20 cellular contexts compared by ENCODE assay signal in genomic region chr18:23144628-23145027, GRCh38. TPM values are rescaled to one million over a fixed set of nuclear protein-coding genes. Genes with fewer than 3 reads are reported as not detected.
DNase-seq lines count a peak whose midpoint lies in the region; ATAC-seq and TF ChIP-seq lines count a peak whose summit lies in the region.
"Had no signal": no experiment of that assay in that cellular context is flagged by ENCODE, and none has a peak within 500 bp of the region (broad histone marks: within the 10 kb centered on the region; RNA-seq: fewer than 3 reads in every experiment).

No MANE protein-coding gene starts in this region.

- peak overlapping the region; percentile 96 for H4K91ac ChIP-seq in mesenchymal stem cell (ENCODE audit: low read length)

- no peak overlapping the region for H4K8ac ChIP-seq in mesenchymal stem cell (ENCODE audit: low read length)

- peaks cover 52% of the 10 kb centered on the region for H3K79me1 ChIP-seq in mesenchymal stem cell (replicated peaks; ENCODE audit: low read length, poor library complexity, severe bottlenecking)

- DNase-seq in T-helper 17 cell (no peak), mesenchymal stem cell (no peak), thoracic aorta (ENCODE audit: low spot score) (no peak), SKM-1 treated with dmso at 0.1 percent for 144 hours (lab: John Stamatoyannopoulos, UW; ENCODE audit: unreplicated experiment) (no peak), endothelial cell (ENCODE audit: low spot score) (no peak), progenitor cell of endocrine pancreas (ENCODE audit: low spot score, unreplicated experiment) (no peak)
- DNase-seq in activated T-helper 1 cell treated with anti-CD3 and anti-CD28 coated beads, Interleukin-12 subunit alpha, Interleukin-12 subunit beta, Interleukin-2, Interleukin-4 antibody, amounts not matched to agents 30 ng/mL and 10 ng/mL and 1 ng/mL, durations not matched to agents 14 hours and 24 hours and 36 hours (ENCODE audit: low spot score) = no peak
- DNase-seq: activated CD4-positive, alpha-beta T cell treated with anti-CD3 and anti-CD28 coated beads, Interleukin-2, amount 10 ng/mL, durations not matched to agents 24 days and 14 days; activated naive CD4-positive, alpha-beta T cell treated with anti-CD3 and anti-CD28 coated beads, Interleukin-2, amount 10 ng/mL, durations not matched to agents 7 days and 5 days; activated T-cell treated with anti-CD3 and anti-CD28 coated beads, Interleukin-2, amount 50 U/mL, for 72 hours; COR-L47; DMS79 treated with DMSO at 0.1 percent for 48 hours; NCI-H1092; NCI-H1930; ovary; stimulated activated CD4-positive, alpha-beta T cell treated with anti-CD3 and anti-CD28 coated beads, Interleukin-15, amount 100 ng/mL, for 24 hours had no signal

- H3K4me1 ChIP-seq in HEK293 (ENCODE audit: control insufficient read depth, insufficient read depth, low read length) (peaks cover 18% of the 10 kb centered on the region), mesenchymal stem cell (ENCODE audit: control insufficient read depth, insufficient read depth, low read depth, low read length) (peaks cover 26% of the 10 kb centered on the region), thoracic aorta (ENCODE audit: control insufficient read depth in 1 of 2, low read depth in 2 of 2) (peaks cover 32 to 64% of the 10 kb centered on the region in 2 donors)

- TF ChIP-seq CTCF in HEK293 (tag by site-specific recombination; IDR thresholded peaks at IDR 0.05) = no peak
- no peak for TF ChIP-seq CTCF in thoracic aorta (IDR thresholded peaks at IDR 0.05)
- no peak for TF ChIP-seq CTCF in endothelial cell (IDR thresholded peaks at IDR 0.05; ENCODE audit: unreplicated experiment)
- no peak for TF ChIP-seq CTCF in progenitor cell of endocrine pancreas (IDR thresholded peaks at IDR 0.05; ENCODE audit: unreplicated experiment)

- H3K9ac ChIP-seq in mesenchymal stem cell (ENCODE audit: low read length) = peak overlapping the region; percentile 34
- H3K9ac ChIP-seq: BLaER1 had no signal

- no peaks in the 10 kb centered on the region for H3K9me3 Mint-ChIP-seq in endothelial cell (ENCODE audit: unreplicated experiment)
- H3K9me3 Mint-ChIP-seq in activated T-helper 1 cell treated with anti-CD3 and anti-CD28 coated beads, Interleukin-12 subunit alpha, Interleukin-12 subunit beta, Interleukin-2, Interleukin-4 antibody, amounts not matched to agents 30 ng/mL and 10 ng/mL and 1 ng/mL, durations not matched to agents 14 hours and 24 hours and 36 hours = no peaks in the 10 kb centered on the region
- H3K9me3 Mint-ChIP-seq in progenitor cell of endocrine pancreas (ENCODE audit: low read depth) = no peaks in the 10 kb centered on the region
- H3K9me3 Mint-ChIP-seq: activated CD4-positive, alpha-beta T cell treated with anti-CD3 and anti-CD28 coated beads, Interleukin-2, amount 10 ng/mL, durations not matched to agents 24 days and 14 days; activated naive CD4-positive, alpha-beta T cell treated with anti-CD3 and anti-CD28 coated beads, Interleukin-2, amount 10 ng/mL, durations not matched to agents 7 days and 5 days; activated T-cell treated with anti-CD3 and anti-CD28 coated beads, Interleukin-2, amount 50 U/mL, for 72 hours; central memory CD8-positive, alpha-beta T cell had no signal

- peak overlapping the region; percentile 85 for H2BK120ac ChIP-seq in mesenchymal stem cell (ENCODE audit: low read depth, low read length)

- peak overlapping the region; percentile 41 to 57 for H2BK12ac ChIP-seq in mesenchymal stem cell (ENCODE audit: low read length in 2 of 2)

- H3K9me3 ChIP-seq in HEK293 (ENCODE audit: control insufficient read depth, insufficient read depth, low read depth, low read length) (no peaks in the 10 kb centered on the region), T-helper 17 cell (ENCODE audit: control insufficient read depth, low read length, poor library complexity, severe bottlenecking) (no peaks in the 10 kb centered on the region), mesenchymal stem cell (ENCODE audit: control insufficient read depth, low read length) (no peaks in the 10 kb centered on the region), thoracic aorta (no peaks in the 10 kb centered on the region)
- H3K9me3 ChIP-seq: BLaER1, heart left ventricle, ovary had no signal

- intact Hi-C loops in activated T-helper 1 cell treated with anti-CD3 and anti-CD28 coated beads, Interleukin-12 subunit alpha, Interleukin-12 subunit beta, Interleukin-2, Interleukin-4 antibody, amounts not matched to agents 30 ng/mL and 10 ng/mL and 1 ng/mL, durations not matched to agents 14 hours and 24 hours and 36 hours (cut with micrococcal nuclease) = no loop called here

- H3K36me3 Mint-ChIP-seq in T-helper 17 cell (ENCODE audit: low read depth) (no peaks in the 10 kb centered on the region), endothelial cell (ENCODE audit: low read depth, unreplicated experiment) (no peaks in the 10 kb centered on the region), progenitor cell of endocrine pancreas (ENCODE audit: insufficient read depth) (no peaks in the 10 kb centered on the region)
- H3K36me3 Mint-ChIP-seq in activated T-helper 1 cell treated with anti-CD3 and anti-CD28 coated beads, Interleukin-12 subunit alpha, Interleukin-12 subunit beta, Interleukin-2, Interleukin-4 antibody, amounts not matched to agents 30 ng/mL and 10 ng/mL and 1 ng/mL, durations not matched to agents 14 hours and 24 hours and 36 hours (ENCODE audit: low read depth) = no peaks in the 10 kb centered on the region
- H3K36me3 Mint-ChIP-seq: activated naive CD4-positive, alpha-beta T cell treated with anti-CD3 and anti-CD28 coated beads, Interleukin-2, amount 10 ng/mL, durations not matched to agents 7 days and 5 days had no signal

- H3K36me3 ChIP-seq in HEK293 (ENCODE audit: control insufficient read depth in 2 of 2, insufficient read depth in 1 of 2, low read length in 2 of 2) = peaks cover 0 to 4% of the 10 kb centered on the region in 2 experiments; a peak in 2 of 3 replicates
- peaks cover 4 to 5% of the 10 kb centered on the region in 2 experiments for H3K36me3 ChIP-seq in mesenchymal stem cell (ENCODE audit: control insufficient read depth in 1 of 2, insufficient read depth in 2 of 2, low read depth in 1 of 2, low read length in 2 of 2)
- no peaks in the 10 kb centered on the region for H3K36me3 ChIP-seq in thoracic aorta
- H3K36me3 ChIP-seq: heart left ventricle, ovary had no signal

- H2AFZ ChIP-seq in mesenchymal stem cell (ENCODE audit: low read depth, low read length) = no peak overlapping the region

- whole genome bisulfite sequencing in mesenchymal stem cell = 99% methylated on average over 7 of the region's 7 CpGs

- POLR2A ChIA-PET in HEK293 (lab: Yijun Ruan, JAX) = no interaction called here

- H3K4me3 Mint-ChIP-seq in T-helper 17 cell (no peak overlapping the region), endothelial cell (ENCODE audit: unreplicated experiment) (no peak overlapping the region), progenitor cell of endocrine pancreas (ENCODE audit: low read depth) (no peak overlapping the region)
- H3K4me3 Mint-ChIP-seq in activated T-helper 1 cell treated with anti-CD3 and anti-CD28 coated beads, Interleukin-12 subunit alpha, Interleukin-12 subunit beta, Interleukin-2, Interleukin-4 antibody, amounts not matched to agents 30 ng/mL and 10 ng/mL and 1 ng/mL, durations not matched to agents 14 hours and 24 hours and 36 hours = no peak overlapping the region
- H3K4me3 Mint-ChIP-seq: activated CD4-positive, alpha-beta T cell treated with anti-CD3 and anti-CD28 coated beads, Interleukin-2, amount 10 ng/mL, durations not matched to agents 24 days and 14 days; activated naive CD4-positive, alpha-beta T cell treated with anti-CD3 and anti-CD28 coated beads, Interleukin-2, amount 10 ng/mL, durations not matched to agents 7 days and 5 days; activated T-cell treated with anti-CD3 and anti-CD28 coated beads, Interleukin-2, amount 50 U/mL, for 72 hours; central memory CD8-positive, alpha-beta T cell had no signal

- H3K27ac ChIP-seq in HEK293 (ENCODE audit: extremely low read depth, low read depth, low read length) (no peak overlapping the region), mesenchymal stem cell (ENCODE audit: low read length, poor library complexity, severe bottlenecking) (no peak overlapping the region), thoracic aorta (peak overlapping the region; percentile 77 to 81)
- H3K27ac ChIP-seq: ovary had no signal

- no peak overlapping the region for H2BK5ac ChIP-seq in mesenchymal stem cell (ENCODE audit: low read depth, low read length, poor library complexity, severe bottlenecking)

- peak overlapping the region; percentile 72 to 87 for H3K18ac ChIP-seq in mesenchymal stem cell (ENCODE audit: low read depth in 1 of 2, low read length in 2 of 2)

- H3K4ac ChIP-seq in mesenchymal stem cell (ENCODE audit: low read depth in 1 of 2, low read length in 2 of 2) = peak overlapping the region; percentile 33 to 78

- CTCF ChIA-PET in HEK293 (lab: Yijun Ruan, JAX) = interaction anchor here (0.6 to 0.7 kb wide), 2 partner anchors 114 to 1253 kb away, joined by 3 read pairs; no protein-coding TSS in a partner anchor

- no peak overlapping the region for H3K14ac ChIP-seq in mesenchymal stem cell (ENCODE audit: low read length in 2 of 2)

- H3K27ac Mint-ChIP-seq in T-helper 17 cell (peak overlapping the region; percentile 47), endothelial cell (ENCODE audit: unreplicated experiment) (no peak overlapping the region), progenitor cell of endocrine pancreas (no peak overlapping the region)
- no peak overlapping the region for H3K27ac Mint-ChIP-seq in activated T-helper 1 cell treated with anti-CD3 and anti-CD28 coated beads, Interleukin-12 subunit alpha, Interleukin-12 subunit beta, Interleukin-2, Interleukin-4 antibody, amounts not matched to agents 30 ng/mL and 10 ng/mL and 1 ng/mL, durations not matched to agents 14 hours and 24 hours and 36 hours
- H3K27ac Mint-ChIP-seq: activated CD4-positive, alpha-beta T cell treated with anti-CD3 and anti-CD28 coated beads, Interleukin-2, amount 10 ng/mL, durations not matched to agents 24 days and 14 days; activated naive CD4-positive, alpha-beta T cell treated with anti-CD3 and anti-CD28 coated beads, Interleukin-2, amount 10 ng/mL, durations not matched to agents 7 days and 5 days had no signal

- H3K27me3 ChIP-seq in mesenchymal stem cell (ENCODE audit: control insufficient read depth in 1 of 2, insufficient read depth in 1 of 2, low read length in 2 of 2) (no peaks in the 10 kb centered on the region), thoracic aorta (replicated peaks; ENCODE audit: insufficient read depth) (no peaks in the 10 kb centered on the region)
- H3K27me3 ChIP-seq: BLaER1, heart left ventricle, ovary had no signal

- H3K4me2 ChIP-seq in mesenchymal stem cell (ENCODE audit: low read length, poor library complexity, severe bottlenecking) = no peak overlapping the region

- H3K4me3 ChIP-seq in HEK293 (ENCODE audit: low read depth, low read length) (no peak overlapping the region), mesenchymal stem cell (ENCODE audit: insufficient read depth in 1 of 2, low read depth in 1 of 2, low read length in 2 of 2) (no peak overlapping the region), thoracic aorta (no peak overlapping the region)
- H3K4me3 ChIP-seq: BLaER1, heart left ventricle, ovary had no signal

- H3K4me1 Mint-ChIP-seq in T-helper 17 cell = peaks cover 14% of the 10 kb centered on the region
- peaks cover 33% of the 10 kb centered on the region for H3K4me1 Mint-ChIP-seq in endothelial cell (ENCODE audit: unreplicated experiment)
- H3K4me1 Mint-ChIP-seq in activated T-helper 1 cell treated with anti-CD3 and anti-CD28 coated beads, Interleukin-12 subunit alpha, Interleukin-12 subunit beta, Interleukin-2, Interleukin-4 antibody, amounts not matched to agents 30 ng/mL and 10 ng/mL and 1 ng/mL, durations not matched to agents 14 hours and 24 hours and 36 hours (ENCODE audit: low read depth) = peaks cover 14% of the 10 kb centered on the region
- H3K4me1 Mint-ChIP-seq in progenitor cell of endocrine pancreas (ENCODE audit: low read depth) = peaks cover 12% of the 10 kb centered on the region
- H3K4me1 Mint-ChIP-seq: central memory CD8-positive, alpha-beta T cell had no signal

- H2BK15ac ChIP-seq in mesenchymal stem cell (ENCODE audit: low read depth, poor library complexity, severe bottlenecking) = no peak overlapping the region

- no peak for ATAC-seq in T-helper 17 cell
- ATAC-seq in thoracic aorta (ENCODE audit: insufficient number of reproducible peaks, low FRiP score, low read depth) = no peak
- ATAC-seq: activated T-cell treated with anti-CD3 and anti-CD28 coated beads, Interleukin-2, amount 50 U/mL, for 72 hours had no signal

- H3K23ac ChIP-seq in mesenchymal stem cell (ENCODE audit: low read length in 2 of 2) = no peak overlapping the region

- H3K27me3 Mint-ChIP-seq in T-helper 17 cell (peaks cover 15% of the 10 kb centered on the region), endothelial cell (ENCODE audit: unreplicated experiment) (no peaks in the 10 kb centered on the region), progenitor cell of endocrine pancreas (peaks cover 4% of the 10 kb centered on the region)
- peaks cover 8% of the 10 kb centered on the region for H3K27me3 Mint-ChIP-seq in activated T-helper 1 cell treated with anti-CD3 and anti-CD28 coated beads, Interleukin-12 subunit alpha, Interleukin-12 subunit beta, Interleukin-2, Interleukin-4 antibody, amounts not matched to agents 30 ng/mL and 10 ng/mL and 1 ng/mL, durations not matched to agents 14 hours and 24 hours and 36 hours (ENCODE audit: insufficient read depth)

- H2AK5ac ChIP-seq in mesenchymal stem cell (ENCODE audit: low read length, severe bottlenecking) = peak overlapping the region; percentile 2

RNA-seq across cellular contexts. Expression of gene CABLES1, which starts 9.3 kb away (rescaled TPM):
- total RNA-seq in T-helper 17 cell (under 1 TPM in 1 of 2 donors, not detected in 1; 0.73 TPM), thoracic aorta (10 to 100 TPM; 25.7 to 28.7 TPM), endothelial cell (ENCODE audit: unreplicated experiment) (24.9 TPM), progenitor cell of endocrine pancreas (4.2 and 4.8 TPM in 2 replicates)
- polyA plus RNA-seq in mesenchymal stem cell (2013, experiment 1 of 2) = 8.1 TPM
- polyA plus RNA-seq in mesenchymal stem cell (2013, experiment 2 of 2) = 8.9 TPM
- 3.1 and 3.2 TPM in 2 replicates for total RNA-seq in activated T-helper 1 cell treated with anti-CD3 and anti-CD28 coated beads, Interleukin-12 subunit alpha, Interleukin-12 subunit beta, Interleukin-2, Interleukin-4 antibody, amounts not matched to agents 30 ng/mL and 10 ng/mL and 1 ng/mL, durations not matched to agents 14 hours and 24 hours and 36 hours

Comparison
In these comparisons a context has a peak if more than half of its experiments do, and no peak if none do; other contexts are left out.
1. H3K27ac ChIP-seq: peak in thoracic aorta (2 of 2); none in HEK293 (single experiment) and mesenchymal stem cell (single experiment).